ENCODE assay signal across 12 cellular contexts in genomic region chr12:54355104-54355815, GRCh38. TPM values are rescaled to one million over a fixed set of nuclear protein-coding genes. Genes with fewer than 3 reads are reported as not detected.
A peak's percentile ranks its signal among the peaks of the same experiment; 100 is the strongest.
DNase-seq lines count a peak whose midpoint lies in the region; ATAC-seq and TF ChIP-seq lines count a peak whose summit lies in the region.
"Had no signal": no experiment of that assay in that cellular context is flagged by ENCODE, and none has a peak within 500 bp of the region (broad histone marks: within the 10 kb centered on the region; RNA-seq: fewer than 3 reads in every experiment).

No MANE protein-coding gene starts in this region.

- H3K23ac ChIP-seq in H9 (ENCODE audit: insufficient read length, low read depth, low read length): no peak overlapping the region

- H2BK15ac ChIP-seq in H9 (ENCODE audit: low read depth, low read length): no peak overlapping the region

- H3K79me2 ChIP-seq in H9 (ENCODE audit: insufficient read depth, low read length): no peaks in the 10 kb centered on the region

- no peak overlapping the region for H4K8ac ChIP-seq in H9 (replicated peaks; ENCODE audit: insufficient read length, low read depth, low read length)

- peaks cover 21% of the 10 kb centered on the region for H3K4me1 ChIP-seq in H9 (ENCODE audit: insufficient read depth, low read length)

- no peak overlapping the region for H3K18ac ChIP-seq in H9 (ENCODE audit: insufficient read length, low read depth, low read length)

- H2BK5ac ChIP-seq in H9 (ENCODE audit: insufficient read length, low read length): no peak overlapping the region

- no peak overlapping the region for H2BK20ac ChIP-seq in H9 (ENCODE audit: low read depth, low read length, poor library complexity, severe bottlenecking)

- no CpG with 5 or more reads among the region's 6 CpGs for WGBS in H9 (ENCODE audit: extremely low coverage, insufficient read length, low lambda C conversion rate)

- H2BK12ac ChIP-seq in H9 (ENCODE audit: insufficient read length, low read depth, low read length): no peak overlapping the region

- no peak overlapping the region; the same call in 1 of the 2 replicates for H3K14ac ChIP-seq in H9 (ENCODE audit: insufficient read depth, low read length)

- peak overlapping the region; percentile 91 for H3K27ac ChIP-seq in 22Rv1
- H3K27ac ChIP-seq in H9 (ENCODE audit: insufficient read length, low read depth, low read length): no peak overlapping the region

- no peak overlapping the region for H3K4ac ChIP-seq in H9 (ENCODE audit: low read depth, low read length)

- H3K27me3 Mint-ChIP-seq in H9 (ENCODE audit: low read depth): peaks cover 19% of the 10 kb centered on the region
- no peaks in the 10 kb centered on the region for H3K27me3 Mint-ChIP-seq in chondrocyte (ENCODE audit: low read depth)
- H3K27me3 Mint-ChIP-seq in natural killer cell treated with Interleukin-12 subunit alpha and Interleukin-12 subunit beta and Interleukin-15 and Interleukin-18, amount 100 ng/mL, for 72 hours: no peaks in the 10 kb centered on the region

- H3K36me3 Mint-ChIP-seq in H9 (ENCODE audit: insufficient read depth in 1 of 3, low read depth in 3 of 3): peaks cover 2 to 5% (median 5%) of the 10 kb centered on the region in 3 experiments; a peak in 5 of 7 replicates
- H3K36me3 Mint-ChIP-seq in chondrocyte (ENCODE audit: low read depth): peaks cover 5% of the 10 kb centered on the region
- peaks cover 6% of the 10 kb centered on the region for H3K36me3 Mint-ChIP-seq in natural killer cell treated with Interleukin-12 subunit alpha and Interleukin-12 subunit beta and Interleukin-15 and Interleukin-18, amount 100 ng/mL, for 72 hours

- H3K4me1 Mint-ChIP-seq in H9 (peaks cover 37 to 41% of the 10 kb centered on the region in 2 experiments), chondrocyte (ENCODE audit: low read depth) (peaks cover 31% of the 10 kb centered on the region)
- peaks cover 0 to 26% of the 10 kb centered on the region in 2 donors for H3K4me1 Mint-ChIP-seq in natural killer cell treated with Interleukin-12 subunit alpha and Interleukin-12 subunit beta and Interleukin-15 and Interleukin-18, amount 100 ng/mL, for 72 hours (ENCODE audit: low read depth in 2 of 2)

- ATAC-seq in natural killer cell treated with Interleukin-12 subunit alpha and Interleukin-12 subunit beta and Interleukin-15 and Interleukin-18, amount 100 ng/mL, for 72 hours: no peak

- H4K5ac ChIP-seq in H9 (ENCODE audit: insufficient read length, low read depth, low read length): no peak overlapping the region

- H4K20me1 ChIP-seq in H9 (ENCODE audit: control insufficient read depth, insufficient read depth, insufficient read length): no peaks in the 10 kb centered on the region

- H3K56ac ChIP-seq in H9 (ENCODE audit: insufficient read length, low read depth, low read length): no peak overlapping the region

- H3K9me3 ChIP-seq in H9 (ENCODE audit: control insufficient read depth, low read depth, low read length): no peaks in the 10 kb centered on the region

- H3K9ac ChIP-seq in H9 (ENCODE audit: extremely low read depth, insufficient read length, low read length): no peak overlapping the region

- H2AK5ac ChIP-seq in H9 (ENCODE audit: insufficient read length, low read length): no peak overlapping the region

- no peak overlapping the region for H3K4me2 ChIP-seq in H9 (ENCODE audit: insufficient read depth, insufficient read length, low read length)

- peak overlapping the region in 1 of 2 experiments; percentile 45; a peak in 2 of 5 replicates for H3K4me3 Mint-ChIP-seq in H9
- H3K4me3 Mint-ChIP-seq in chondrocyte (ENCODE audit: unreplicated experiment): no peak overlapping the region
- H3K4me3 Mint-ChIP-seq in natural killer cell treated with Interleukin-12 subunit alpha and Interleukin-12 subunit beta and Interleukin-15 and Interleukin-18, amount 100 ng/mL, for 72 hours: no peak overlapping the region

- H3K23me2 ChIP-seq in H9 (ENCODE audit: insufficient read length, low read depth, low read length, poor library complexity, severe bottlenecking): peaks cover 19% of the 10 kb centered on the region

- TF ChIP-seq CTCF in 22Rv1 (IDR thresholded peaks at IDR 0.05) (no peak), H9 (conservative IDR thresholded peaks at IDR 0.05) (peak; percentile 42; the same call in 1 of the 3 replicates), chondrocyte (IDR thresholded peaks at IDR 0.05) (no peak), GM10248 (IDR thresholded peaks at IDR 0.05; ENCODE audit: control extremely low read depth, extremely low read depth, low read depth, missing control alignments) (no peak)

- no peak overlapping the region for H3T11ph ChIP-seq in H9 (ENCODE audit: low read length)

- CTCF ChIA-PET in GM10248 (lab: Yijun Ruan, JAX): interaction anchor here (0.8 to 8.6 kb wide), 5 partner anchors 16 to 104 kb away, joined by 3 to 74 read pairs (median 7); partner anchors contain the start of gene COPZ1

- H4K91ac ChIP-seq in H9 (ENCODE audit: insufficient read length, low read depth, low read length): no peak overlapping the region

- H2BK120ac ChIP-seq in H9 (ENCODE audit: low read depth, low read length, poor library complexity, severe bottlenecking): no peak overlapping the region

- no peaks in the 10 kb centered on the region for H3K9me3 Mint-ChIP-seq in H9
- H3K9me3 Mint-ChIP-seq in chondrocyte (ENCODE audit: low read depth): no peaks in the 10 kb centered on the region
- no peaks in the 10 kb centered on the region for H3K9me3 Mint-ChIP-seq in natural killer cell treated with Interleukin-12 subunit alpha and Interleukin-12 subunit beta and Interleukin-15 and Interleukin-18, amount 100 ng/mL, for 72 hours

- H2AFZ ChIP-seq in H9 (ENCODE audit: low read length): no peak overlapping the region

- POLR2A ChIA-PET in GM10248 (lab: Yijun Ruan, JAX): no interaction called here

- H3K79me1 ChIP-seq in H9 (ENCODE audit: insufficient read depth, low read depth, low read length, poor library complexity, severe bottlenecking): no peaks in the 10 kb centered on the region

- DNase-seq in H9: peak; percentile 50
- DNase-seq in chondrocyte (ENCODE audit: low spot score): no peak
- DNase-seq in natural killer cell treated with Interleukin-12 subunit alpha and Interleukin-12 subunit beta and Interleukin-15 and Interleukin-18, amount 100 ng/mL, for 72 hours (ENCODE audit: low spot score): peak; percentile 51
- DNase-seq in iPS-NIHi7 (ENCODE audit: extremely low spot score): no peak
- no peak for DNase-seq in NCI-H510A treated with DMSO at 0.1 percent for 48 hours (lab: John Stamatoyannopoulos, UW)
- DNase-seq in stimulated activated naive CD4-positive, alpha-beta T cell treated with Interleukin-2 at 50 U/mL for 16 hours (lab: John Stamatoyannopoulos, UW): no peak
- DNase-seq in GM10248 (ENCODE audit: extremely low spot score): no peak
- DNase-seq: C1 segment of cervical spinal cord, RPMI8226 had no signal

- peak overlapping the region; percentile 29 to 94 (median 69) for H3K27ac Mint-ChIP-seq in H9
- peak overlapping the region; percentile 50 for H3K27ac Mint-ChIP-seq in chondrocyte (ENCODE audit: unreplicated experiment)
- peak overlapping the region; percentile 1 to 11 for H3K27ac Mint-ChIP-seq in natural killer cell treated with Interleukin-12 subunit alpha and Interleukin-12 subunit beta and Interleukin-15 and Interleukin-18, amount 100 ng/mL, for 72 hours

- no peaks in the 10 kb centered on the region for H3K27me3 ChIP-seq in H9 (ENCODE audit: insufficient read depth, low read length)

RNA-seq across cellular contexts. Expression of gene GPR84, which starts 9.0 kb away (rescaled TPM):
- not detected in 2 replicates for total RNA-seq in H9 (2021)
- not detected in 3 replicates for total RNA-seq in chondrocyte
- 10 to 100 TPM; 23.5 to 91.5 TPM for total RNA-seq in natural killer cell treated with Interleukin-12 subunit alpha and Interleukin-12 subunit beta and Interleukin-15 and Interleukin-18, amount 100 ng/mL, for 72 hours
- total RNA-seq: endothelial cell of umbilical vein, M059J had no signal

RNA-seq across cellular contexts. Expression of gene ZNF385A, which starts 29.3 kb away (rescaled TPM):
- total RNA-seq in H9 (2021) (5.7 and 6.2 TPM in 2 replicates), chondrocyte (5.5 to 6.8 TPM (median 6.4 TPM) in 3 replicates)
- total RNA-seq in natural killer cell treated with Interleukin-12 subunit alpha and Interleukin-12 subunit beta and Interleukin-15 and Interleukin-18, amount 100 ng/mL, for 72 hours: 1 to 10 TPM; 1.1 to 1.5 TPM

RNA-seq across cellular contexts. Expression of gene COPZ1, which starts 30.3 kb away (rescaled TPM):
- total RNA-seq in H9 (2021): 104 TPM in 2 replicates
- 101 to 119 TPM (median 108 TPM) in 3 replicates for total RNA-seq in chondrocyte
- 100 to 1,000 TPM; 111 to 158 TPM for total RNA-seq in natural killer cell treated with Interleukin-12 subunit alpha and Interleukin-12 subunit beta and Interleukin-15 and Interleukin-18, amount 100 ng/mL, for 72 hours

RNA-seq across cellular contexts. Expression of gene NFE2, which starts 54.4 kb away (rescaled TPM):
- 1.2 and 1.5 TPM in 2 replicates for total RNA-seq in H9 (2021)
- total RNA-seq in chondrocyte: not detected in 3 replicates
- total RNA-seq in natural killer cell treated with Interleukin-12 subunit alpha and Interleukin-12 subunit beta and Interleukin-15 and Interleukin-18, amount 100 ng/mL, for 72 hours: 1 to 10 TPM in 1 of 2 donors, not detected in 1; 3.7 TPM
- total RNA-seq: endothelial cell of umbilical vein had no signal

Comparison
In these comparisons a context has a peak if more than half of its experiments do, and no peak if none do; other contexts are left out.
1. DNase-seq: peak in H9 (single experiment) and natural killer cell treated with Interleukin-12 subunit alpha and Interleukin-12 subunit beta and Interleukin-15 and Interleukin-18, amount 100 ng/mL, for 72 hours (single experiment); none in chondrocyte (single experiment), iPS-NIHi7 (single experiment), NCI-H510A treated with DMSO at 0.1 percent for 48 hours (single experiment), stimulated activated naive CD4-positive, alpha-beta T cell treated with Interleukin-2 at 50 U/mL for 16 hours (single experiment) and GM10248 (single experiment).
2. H3K27ac Mint-ChIP-seq: peak in every context shown above with its lines; median percentile 69 in H9; 50 in chondrocyte; 6 in natural killer cell treated with Interleukin-12 subunit alpha and Interleukin-12 subunit beta and Interleukin-15 and Interleukin-18, amount 100 ng/mL, for 72 hours.
3. RNA of gene GPR84, which starts 9.0 kb away (total RNA-seq): 23.5 to 91.5 TPM in natural killer cell treated with Interleukin-12 subunit alpha and Interleukin-12 subunit beta and Interleukin-15 and Interleukin-18, amount 100 ng/mL, for 72 hours; not detected in H9 and not detected in chondrocyte; every median in the first group is over 10 times any median in the second.